Comparison of ENCODE assay signal across 8 cellular contexts in genomic region chr5:159099049-159099760, GRCh38. TPM values are rescaled to one million over a fixed set of nuclear protein-coding genes. Genes with fewer than 3 reads are reported as not detected.
DNase-seq lines count a peak whose midpoint lies in the region; ATAC-seq, FAIRE-seq and TF ChIP-seq lines count a peak whose summit lies in the region.

No MANE protein-coding gene starts in this region.

- H3K27me3 Mint-ChIP-seq in activated CD8-positive, alpha-beta T cell treated with anti-CD3 and anti-CD28 coated beads, Interleukin-2, amount 10 ng/mL, durations not matched to agents 7 days and 5 days (ENCODE audit: low read depth): peaks cover 68% of the 10 kb centered on the region
- peaks cover 98% of the 10 kb centered on the region for H3K27me3 Mint-ChIP-seq in type B pancreatic cell

- DNase-seq in DMS53 treated with DMSO at 0.1 percent for 48 hours (lab: John Stamatoyannopoulos, UW; ENCODE audit: unreplicated experiment) (peak; percentile 77), NCI-H146 (lab: John Stamatoyannopoulos, UW) (peak; percentile 50), type B pancreatic cell (ENCODE audit: extremely low spot score, unreplicated experiment) (peak; percentile 68)
- DNase-seq in activated CD8-positive, alpha-beta T cell treated with anti-CD3 and anti-CD28 coated beads, Interleukin-2, amount 10 ng/mL, durations not matched to agents 7 days and 5 days: peak; percentile 64

- CTCF ChIA-PET in activated CD8-positive, alpha-beta T cell treated with anti-CD3 and anti-CD28 coated beads, Interleukin-2, amount 10 ng/mL, durations not matched to agents 7 days and 5 days (lab: Charles Lee): interaction anchor here (2.1 kb wide), 1 partner anchor 403 kb away, joined by 6 read pairs; no protein-coding TSS in a partner anchor

- no peaks in the 10 kb centered on the region for H3K36me3 ChIP-seq in mucosa of rectum (ENCODE audit: control insufficient read depth in 2 of 2, insufficient read depth in 2 of 2, low read length in 2 of 2)

- no peaks in the 10 kb centered on the region for H3K9me3 ChIP-seq in mucosa of rectum (ENCODE audit: control insufficient read depth in 2 of 2, low read length in 2 of 2)

- TF ChIP-seq CTCF in type B pancreatic cell (conservative IDR thresholded peaks at IDR 0.05): no peak

- peaks cover 2% of the 10 kb centered on the region for H3K36me3 Mint-ChIP-seq in activated CD8-positive, alpha-beta T cell treated with anti-CD3 and anti-CD28 coated beads, Interleukin-2, amount 10 ng/mL, durations not matched to agents 7 days and 5 days (ENCODE audit: low read depth)
- H3K36me3 Mint-ChIP-seq in type B pancreatic cell: peaks cover 15% of the 10 kb centered on the region

- peaks cover 5 to 6% of the 10 kb centered on the region in 2 donors for H3K4me1 ChIP-seq in mucosa of rectum (ENCODE audit: control insufficient read depth in 2 of 2, insufficient read depth in 2 of 2, low read length in 2 of 2)

- peak overlapping the region; percentile 58 to 69 for H3K27ac ChIP-seq in mucosa of rectum (ENCODE audit: low read depth in 2 of 2, low read length in 2 of 2)

- POLR2A ChIA-PET in activated CD8-positive, alpha-beta T cell treated with anti-CD3 and anti-CD28 coated beads, Interleukin-2, amount 10 ng/mL, durations not matched to agents 7 days and 5 days (lab: Charles Lee): no interaction called here

- H3K27ac Mint-ChIP-seq in activated CD8-positive, alpha-beta T cell treated with anti-CD3 and anti-CD28 coated beads, Interleukin-2, amount 10 ng/mL, durations not matched to agents 7 days and 5 days: peak overlapping the region; percentile 79
- H3K27ac Mint-ChIP-seq in type B pancreatic cell: peak overlapping the region; percentile 91

- peaks cover 46% of the 10 kb centered on the region for H3K4me1 Mint-ChIP-seq in activated CD8-positive, alpha-beta T cell treated with anti-CD3 and anti-CD28 coated beads, Interleukin-2, amount 10 ng/mL, durations not matched to agents 7 days and 5 days (ENCODE audit: low read depth)
- peaks cover 34% of the 10 kb centered on the region for H3K4me1 Mint-ChIP-seq in type B pancreatic cell (ENCODE audit: unreplicated experiment)

- peaks cover 55 to 73% of the 10 kb centered on the region in 2 donors for H3K27me3 ChIP-seq in mucosa of rectum (ENCODE audit: control insufficient read depth in 2 of 2, insufficient read depth in 2 of 2, low read length in 2 of 2)

- peak; percentile 35 for FAIRE-seq in endometrium (lab: Jason Lieb, UNC)

- H3K9ac ChIP-seq in mucosa of rectum (ENCODE audit: low read depth in 1 of 2, low read length in 2 of 2): peak overlapping the region in 1 of 2 donors; percentile 44

- peak; percentile 27 for ATAC-seq in GM21717 (IDR thresholded peaks at IDR 0.05; ENCODE audit: unreplicated experiment)
- ATAC-seq in activated CD8-positive, alpha-beta T cell treated with anti-CD3 and anti-CD28 coated beads, Interleukin-2, amount 10 ng/mL, durations not matched to agents 7 days and 5 days: peak; percentile 66
- no peak for ATAC-seq in GM19328 (IDR thresholded peaks at IDR 0.05; ENCODE audit: unreplicated experiment)

- H3K9me3 Mint-ChIP-seq in activated CD8-positive, alpha-beta T cell treated with anti-CD3 and anti-CD28 coated beads, Interleukin-2, amount 10 ng/mL, durations not matched to agents 7 days and 5 days (ENCODE audit: insufficient read depth): no peaks in the 10 kb centered on the region
- no peaks in the 10 kb centered on the region for H3K9me3 Mint-ChIP-seq in type B pancreatic cell

- H3K4me3 ChIP-seq in mucosa of rectum (ENCODE audit: low read length in 2 of 2): peak overlapping the region; percentile 56 to 78

- H3K4me3 Mint-ChIP-seq in activated CD8-positive, alpha-beta T cell treated with anti-CD3 and anti-CD28 coated beads, Interleukin-2, amount 10 ng/mL, durations not matched to agents 7 days and 5 days: peak overlapping the region; percentile 83
- peak overlapping the region; percentile 94 for H3K4me3 Mint-ChIP-seq in type B pancreatic cell

RNA-seq across cellular contexts. Expression of gene EBF1, which starts 0.5 kb away (rescaled TPM):
- total RNA-seq in activated CD8-positive, alpha-beta T cell treated with anti-CD3 and anti-CD28 coated beads, Interleukin-2, amount 10 ng/mL, durations not matched to agents 7 days and 5 days: under 1 TPM; 0.08 to 0.52 TPM
- 2.2 and 73.2 TPM in 2 replicates for total RNA-seq in type B pancreatic cell (ENCODE audit: low replicate concordance)
